In the genomic region with DNA sequence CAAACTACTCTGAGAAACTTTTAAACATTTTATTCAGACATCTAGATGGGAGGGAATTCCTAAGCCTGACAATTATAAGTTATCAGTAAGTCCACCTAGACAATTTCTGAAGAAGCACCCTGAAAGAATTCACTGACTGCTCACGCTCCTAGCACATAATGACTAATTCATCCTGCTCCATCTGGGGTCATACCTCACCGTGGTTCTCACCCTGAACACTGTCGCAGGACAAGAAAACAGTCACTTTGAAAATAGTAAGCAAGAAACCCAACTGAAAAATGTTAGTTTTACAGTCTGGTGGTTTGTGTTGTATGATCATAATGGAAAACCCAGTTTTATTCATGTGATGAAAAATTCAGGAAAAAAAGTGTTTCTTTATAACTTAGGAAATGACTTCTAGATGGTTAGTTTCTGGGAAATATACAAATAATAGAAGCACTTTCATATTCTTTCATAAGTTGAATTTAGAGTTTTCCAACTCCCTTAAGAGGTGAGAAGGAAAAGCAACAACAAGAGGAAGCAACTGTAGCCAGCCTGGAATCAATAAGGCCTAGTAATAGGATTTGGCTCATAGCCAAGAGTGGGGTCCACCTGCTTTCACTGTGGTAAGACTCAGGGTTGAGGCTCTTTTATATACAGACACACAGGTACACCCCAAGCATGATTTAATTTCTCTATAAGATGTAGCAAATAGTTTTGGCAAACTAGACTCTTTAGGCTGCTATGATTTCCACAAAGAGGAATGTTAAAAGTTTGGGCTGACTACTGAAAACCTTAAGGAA, we compare ENCODE assay signal across 8 cellular contexts.
DNase-seq lines count a peak whose midpoint lies in the region; ATAC-seq, FAIRE-seq and TF ChIP-seq lines count a peak whose summit lies in the region.

No MANE protein-coding gene starts in this region.

- H3K27me3 Mint-ChIP-seq in CD4-positive, CD25-positive, alpha-beta regulatory T cell: no peaks in the 10 kb centered on the region

- no peak for TF ChIP-seq POLR2A in thyroid gland (IDR thresholded peaks at IDR 0.05)
- no peak for TF ChIP-seq POLR2A in Peyer's patch (IDR thresholded peaks at IDR 0.05)

- no peaks in the 10 kb centered on the region for H3K36me3 ChIP-seq in CD4-positive, CD25-positive, alpha-beta regulatory T cell (ENCODE audit: control insufficient read depth, insufficient read depth, low read length)
- H3K36me3 ChIP-seq in ascending aorta: no peaks in the 10 kb centered on the region
- H3K36me3 ChIP-seq in thymus (ENCODE audit: control insufficient read depth, insufficient read depth): no peaks in the 10 kb centered on the region
- no peaks in the 10 kb centered on the region for H3K36me3 ChIP-seq in thyroid gland
- H3K36me3 ChIP-seq in Peyer's patch: no peaks in the 10 kb centered on the region

- WGBS in thymus: 92% methylated on average over 3 of the region's 3 CpGs
- WGBS in thyroid gland, 2 donors: 53 to 93% methylated on average over 3 of the region's 3 CpGs

- peaks cover 100% of the 10 kb centered on the region for H3K4me1 ChIP-seq in CD4-positive, CD25-positive, alpha-beta regulatory T cell (ENCODE audit: control insufficient read depth, insufficient read depth, low read length, poor library complexity, severe bottlenecking)
- H3K4me1 ChIP-seq in ascending aorta (peaks cover 7 to 33% of the 10 kb centered on the region in 2 donors), thymus (ENCODE audit: control insufficient read depth, insufficient read depth, low read length) (peaks cover 33% of the 10 kb centered on the region), thyroid gland (peaks cover 6 to 15% of the 10 kb centered on the region in 2 donors), Peyer's patch (peaks cover 11 to 62% (median 28%) of the 10 kb centered on the region in 4 donors)

- H3K4me3 ChIP-seq in CD4-positive, CD25-positive, alpha-beta regulatory T cell (ENCODE audit: low read depth, low read length): peak overlapping the region; percentile 88
- H3K4me3 ChIP-seq in ascending aorta (no peak overlapping the region), thymus (ENCODE audit: low read length) (no peak overlapping the region), thyroid gland (replicated peaks in 1 of 3) (no peak overlapping the region), Peyer's patch (no peak overlapping the region)

- ATAC-seq in CD4-positive, CD25-positive, alpha-beta regulatory T cell (ENCODE audit: low read depth in 2 of 2): peak; percentile 45 to 46
- peak; percentile 43 for ATAC-seq in GM19397 (IDR thresholded peaks at IDR 0.05; ENCODE audit: unreplicated experiment)

- peak in 2 of 3 donors; percentile 34 to 63 for DNase-seq in CD4-positive, CD25-positive, alpha-beta regulatory T cell
- DNase-seq in HTR-8/SVneo (ENCODE audit: insufficient read length, low spot score) (peak; percentile 19), ascending aorta (ENCODE audit: low spot score in 2 of 2) (no peak), OCI-M1 (lab: John Stamatoyannopoulos, UW) (no peak), thyroid gland (no peak), Peyer's patch (no peak)

- peak overlapping the region; percentile 74 to 91 (median 78) for H3K4me3 Mint-ChIP-seq in CD4-positive, CD25-positive, alpha-beta regulatory T cell

- H3K36me3 Mint-ChIP-seq in CD4-positive, CD25-positive, alpha-beta regulatory T cell: peaks cover 9% of the 10 kb centered on the region

- H3K27ac Mint-ChIP-seq in CD4-positive, CD25-positive, alpha-beta regulatory T cell: peak overlapping the region; percentile 91 to 98 (median 96)

- H3K27me3 ChIP-seq in CD4-positive, CD25-positive, alpha-beta regulatory T cell (ENCODE audit: control insufficient read depth, insufficient read depth, low read length): no peaks in the 10 kb centered on the region
- H3K27me3 ChIP-seq in ascending aorta (no peaks in the 10 kb centered on the region), thymus (ENCODE audit: control insufficient read depth, insufficient read depth) (no peaks in the 10 kb centered on the region), thyroid gland (no peaks in the 10 kb centered on the region), Peyer's patch (no peaks in the 10 kb centered on the region)

- no peak for FAIRE-seq in HTR-8/SVneo (lab: Jason Lieb, UNC)

- peaks cover 0 to 2% (median 0%) of the 10 kb centered on the region in 7 donors for H3K9me3 Mint-ChIP-seq in CD4-positive, CD25-positive, alpha-beta regulatory T cell

- H3K27ac ChIP-seq in CD4-positive, CD25-positive, alpha-beta regulatory T cell (ENCODE audit: insufficient read depth, low read length, poor library complexity, severe bottlenecking): peak overlapping the region; percentile 94
- H3K27ac ChIP-seq in ascending aorta (peak overlapping the region; percentile 13 to 57), thymus (ENCODE audit: low read depth) (peak overlapping the region; percentile 31), thyroid gland (no peak overlapping the region), Peyer's patch (peak overlapping the region in 1 of 4 donors; percentile 26)

- H3K9me3 ChIP-seq in CD4-positive, CD25-positive, alpha-beta regulatory T cell (ENCODE audit: control insufficient read depth in 2 of 2, low read length in 2 of 2): no peaks in the 10 kb centered on the region
- H3K9me3 ChIP-seq in ascending aorta: no peaks in the 10 kb centered on the region
- no peaks in the 10 kb centered on the region for H3K9me3 ChIP-seq in thymus (ENCODE audit: control insufficient read depth)
- H3K9me3 ChIP-seq in thyroid gland: no peaks in the 10 kb centered on the region
- no peaks in the 10 kb centered on the region for H3K9me3 ChIP-seq in Peyer's patch

- TF ChIP-seq CTCF in ascending aorta (IDR thresholded peaks at IDR 0.05) (no peak), thyroid gland (IDR thresholded peaks at IDR 0.05) (no peak), Peyer's patch (IDR thresholded peaks at IDR 0.05) (no peak)

- peaks cover 59 to 98% (median 91%) of the 10 kb centered on the region in 4 donors for H3K4me1 Mint-ChIP-seq in CD4-positive, CD25-positive, alpha-beta regulatory T cell

- intact Hi-C loops in ascending aorta (cut with DNase I) (no loop called here), thyroid gland (cut with DNase I) (no loop called here)

Comparison
In these comparisons a context has a peak if more than half of its experiments do, and no peak if none do; other contexts are left out.
1. DNase-seq: peak in CD4-positive, CD25-positive, alpha-beta regulatory T cell (2 of 3) and HTR-8/SVneo (single experiment); none in ascending aorta (0 of 2), OCI-M1 (single experiment), thyroid gland (0 of 2) and Peyer's patch (0 of 3).
2. H3K27ac ChIP-seq: peak in CD4-positive, CD25-positive, alpha-beta regulatory T cell (single experiment), ascending aorta (2 of 2) and thymus (single experiment); none in thyroid gland (0 of 3).